Comparison of ENCODE assay signal across 16 cellular contexts in genomic region chr9:134627417-134628353, GRCh38. TPM values are rescaled to one million over a fixed set of nuclear protein-coding genes. Genes with fewer than 3 reads are reported as not detected.
DNase-seq lines count a peak whose midpoint lies in the region; ATAC-seq and TF ChIP-seq lines count a peak whose summit lies in the region.
"Had no signal": no experiment of that assay in that cellular context is flagged by ENCODE, and none has a peak within 500 bp of the region (broad histone marks: within the 10 kb centered on the region; RNA-seq: fewer than 3 reads in every experiment).

No MANE protein-coding gene starts in this region.

- 94% methylated on average over 38 of the region's 39 CpGs for WGBS in SK-N-SH (ENCODE audit: low lambda C conversion rate)
- 78% methylated on average over 37 of the region's 39 CpGs for WGBS in hepatocyte (ENCODE audit: low lambda C conversion rate, missing lambda C conversion rate)
- 87% methylated on average over 39 of the region's 39 CpGs for WGBS in smooth muscle cell (ENCODE audit: low lambda C conversion rate)

- H3K9me3 ChIP-seq in SK-N-SH, result no peaks in the 10 kb centered on the region
- no peaks in the 10 kb centered on the region for H3K9me3 ChIP-seq in hepatocyte (ENCODE audit: low read depth)
- no peaks in the 10 kb centered on the region for H3K9me3 ChIP-seq in smooth muscle cell (replicated peaks; ENCODE audit: low read depth)
- H3K9me3 ChIP-seq: body of pancreas, mucosa of descending colon had no signal

- TF ChIP-seq EP300 in SK-N-SH (IDR thresholded peaks at IDR 0.05; ENCODE audit: borderline replicate concordance in 1 of 2, low read depth in 1 of 2, low read length in 1 of 2), result no peak

- in situ Hi-C loops in KBM-7 (cut with MboI; ENCODE audit: low pct_unique_long_range_greater_than_20kb, low sequenced_read_pairs), result no loop called here

- TF ChIP-seq RAD21 in SK-N-SH (IDR thresholded peaks at IDR 0.05; ENCODE audit: low read length), result no peak

- DNase-seq in SK-N-SH (no peak), NB4 (ENCODE audit: low read depth) (peak; percentile 41), hepatocyte (ENCODE audit: low spot score) (no peak), smooth muscle cell (lab: John Stamatoyannopoulos, UW; ENCODE audit: unreplicated experiment) (no peak), KBM-7 (no peak)
- DNase-seq: activated CD4-positive, alpha-beta T cell treated with anti-CD3 and anti-CD28 coated beads, Interleukin-2, amount 10 ng/mL, durations not matched to agents 24 days and 14 days; cortex of kidney; kidney glomerular epithelial cell; NCI-H69; PC-9; stimulated activated CD4-positive, alpha-beta T cell treated with anti-CD3 and anti-CD28 coated beads, Interleukin-2, amount 100 ng/mL, for 48 hours had no signal

- CTCF ChIA-PET in SK-N-SH (lab: Yijun Ruan, JAX), result no interaction called here

- H2AFZ ChIP-seq in SK-N-SH (ENCODE audit: low read depth) (no peak overlapping the region), hepatocyte (no peak overlapping the region), smooth muscle cell (ENCODE audit: low read depth) (no peak overlapping the region)
- H2AFZ ChIP-seq: PC-9 had no signal

- H3K4me1 ChIP-seq in SK-N-SH (ENCODE audit: control insufficient read depth in 1 of 2, insufficient read depth in 2 of 2, low read depth in 1 of 2, low read length in 1 of 2), result peaks cover 0 to 32% of the 10 kb centered on the region in 2 experiments; a peak in 3 of 4 replicates
- peaks cover 31% of the 10 kb centered on the region for H3K4me1 ChIP-seq in hepatocyte (ENCODE audit: insufficient read depth)
- H3K4me1 ChIP-seq in smooth muscle cell (ENCODE audit: low read depth), result peaks cover 43% of the 10 kb centered on the region
- H3K4me1 ChIP-seq: body of pancreas had no signal

- H3K27me3 ChIP-seq in SK-N-SH (ENCODE audit: insufficient read depth), result no peaks in the 10 kb centered on the region
- no peaks in the 10 kb centered on the region for H3K27me3 ChIP-seq in hepatocyte
- H3K27me3 ChIP-seq in smooth muscle cell (ENCODE audit: low read depth), result no peaks in the 10 kb centered on the region
- H3K27me3 ChIP-seq: body of pancreas had no signal

- H3K9ac ChIP-seq in SK-N-SH, result 0 out of 2 replicates have a peak overlapping the region, but pooled peaks have one; percentile 18
- H3K9ac ChIP-seq in smooth muscle cell (ENCODE audit: low read depth), result peak overlapping the region; percentile 70

- H3F3A ChIP-seq in SK-N-SH (replicated peaks; ENCODE audit: insufficient read depth), result peaks cover 18% of the 10 kb centered on the region
- peaks cover 33% of the 10 kb centered on the region for H3F3A ChIP-seq in smooth muscle cell (ENCODE audit: low read depth)

- ATAC-seq in SK-N-SH treated with all-trans-retinoic acid at 6 μM for 48 hours (no peak), GM19328 (IDR thresholded peaks at IDR 0.05; ENCODE audit: unreplicated experiment) (no peak)
- no peak for ATAC-seq in activated CD4-positive, CD25-positive, alpha-beta regulatory T cell treated with anti-CD3 and anti-CD28 coated beads, Interleukin-2, amount 50 U/mL, for 24 hours
- ATAC-seq: body of pancreas, mucosa of descending colon had no signal

- H3K9me2 ChIP-seq in SK-N-SH (no peaks in the 10 kb centered on the region), hepatocyte (replicated peaks; ENCODE audit: insufficient read depth) (no peaks in the 10 kb centered on the region)

- TF ChIP-seq CTCF in SK-N-SH (IDR thresholded peaks at IDR 0.05) (no peak), NB4 (IDR thresholded peaks at IDR 0.05; ENCODE audit: low read depth, low read length) (no peak), hepatocyte (IDR thresholded peaks at IDR 0.05; ENCODE audit: poor library complexity) (no peak), smooth muscle cell (IDR thresholded peaks at IDR 0.05; ENCODE audit: borderline replicate concordance, insufficient read depth, poor library complexity, severe bottlenecking) (no peak)

- H4K20me1 ChIP-seq in SK-N-SH (ENCODE audit: insufficient read depth) (no peaks in the 10 kb centered on the region), hepatocyte (ENCODE audit: insufficient read depth, poor library complexity, severe bottlenecking) (no peaks in the 10 kb centered on the region), smooth muscle cell (ENCODE audit: low read depth) (no peaks in the 10 kb centered on the region)

- H3K36me3 ChIP-seq in SK-N-SH (replicated peaks in 1 of 2; ENCODE audit: control insufficient read depth in 1 of 2, insufficient read depth in 2 of 2, low read length in 1 of 2) (no peaks in the 10 kb centered on the region), hepatocyte (replicated peaks; ENCODE audit: insufficient read depth, low read depth) (no peaks in the 10 kb centered on the region), smooth muscle cell (ENCODE audit: low read depth) (no peaks in the 10 kb centered on the region)

- H3K4me3 ChIP-seq in SK-N-SH (ENCODE audit: low read depth in 2 of 2, low read length in 1 of 2), result no peak overlapping the region
- H3K4me3 ChIP-seq in NB4 (ENCODE audit: low read depth, low read length), result no peak overlapping the region
- no peak overlapping the region for H3K4me3 ChIP-seq in hepatocyte
- no peak overlapping the region for H3K4me3 ChIP-seq in smooth muscle cell
- H3K4me3 ChIP-seq: body of pancreas, mucosa of descending colon, PC-9 had no signal

- no peak for TF ChIP-seq POLR2A in NB4 (IDR thresholded peaks at IDR 0.05; ENCODE audit: extremely low read depth, insufficient read length)

- H3K79me2 ChIP-seq in SK-N-SH (ENCODE audit: insufficient read depth), result no peaks in the 10 kb centered on the region
- H3K79me2 ChIP-seq in hepatocyte, result no peaks in the 10 kb centered on the region
- H3K79me2 ChIP-seq in smooth muscle cell (ENCODE audit: low read depth), result peaks cover 14% of the 10 kb centered on the region

- POLR2A ChIA-PET in SK-N-SH (lab: Yijun Ruan, JAX), result no interaction called here

- H3K27ac ChIP-seq in SK-N-SH (ENCODE audit: low read depth in 2 of 2, low read length in 1 of 2) (no peak overlapping the region; a peak in 1 of 4 replicates), hepatocyte (peak overlapping the region; percentile 86), smooth muscle cell (ENCODE audit: low read depth) (peak overlapping the region; percentile 98)
- H3K27ac ChIP-seq: body of pancreas, PC-9 had no signal

- no peak overlapping the region for H3K4me2 ChIP-seq in SK-N-SH
- H3K4me2 ChIP-seq in hepatocyte, result no peak overlapping the region
- H3K4me2 ChIP-seq in smooth muscle cell, result peak overlapping the region; percentile 77
- H3K4me2 ChIP-seq: PC-9 had no signal

TF ChIP-seq in SK-N-SH, 30 proteins besides CTCF, POLR2A, EP300 and RAD21 (continues in another document):
- TF ChIP-seq MXI1 (IDR thresholded peaks at IDR 0.05; ENCODE audit: low read depth, low read length) (no peak), TEAD4 (IDR thresholded peaks at IDR 0.05; ENCODE audit: borderline replicate concordance, insufficient read depth) (no peak)

TF ChIP-seq in SK-N-SH treated with all-trans-retinoic acid at 6 μM for 48 hours, 23 proteins besides CTCF, POLR2A, EP300 and RAD21:
- no peak for TF ChIP-seq TOX (CRISPR knock-in tag; IDR thresholded peaks at IDR 0.05; ENCODE audit: borderline replicate concordance)
- TF ChIP-seq ZNF70 (CRISPR knock-in tag; IDR thresholded peaks at IDR 0.05), result no peak
- no peak for TF ChIP-seq ZNF565 (CRISPR knock-in tag; conservative IDR thresholded peaks at IDR 0.05; ENCODE audit: low read depth)
- TF ChIP-seq GLIS3 (CRISPR knock-in tag; IDR thresholded peaks at IDR 0.05), result no peak
- no peak for TF ChIP-seq CSDC2 (CRISPR knock-in tag; IDR thresholded peaks at IDR 0.05)
- no peak for TF ChIP-seq ZFP3 (CRISPR knock-in tag; IDR thresholded peaks at IDR 0.05)

RNA-seq across cellular contexts. Expression of gene COL5A1, which starts 13.9 kb away (rescaled TPM):
- 26.4 and 73.8 TPM in 2 replicates for polyA plus RNA-seq in SK-N-SH (2012; rRNA removed)
- polyA plus RNA-seq in SK-N-SH (2012; cell fraction: cytosol; rRNA removed), result 37.9 and 52.7 TPM in 2 replicates
- polyA plus RNA-seq in SK-N-SH (2012; cell fraction: nucleus; rRNA removed), result 131 and 166 TPM in 2 replicates
- 163 and 342 TPM in 2 replicates for total RNA-seq in hepatocyte
- polyA plus RNA-seq in hepatocyte, result 347 and 371 TPM in 2 replicates
- 1,084 and 1,167 TPM in 2 replicates for total RNA-seq in smooth muscle cell
- 1,100 and 1,443 TPM in 2 replicates for polyA plus RNA-seq in smooth muscle cell
- total RNA-seq: activated CD4-positive, alpha-beta T cell treated with anti-CD3 and anti-CD28 coated beads, Interleukin-2, amount 10 ng/mL, durations not matched to agents 24 days and 14 days had no signal

Comparison
In these comparisons a context has a peak if more than half of its experiments do, and no peak if none do; other contexts are left out.
1. H3K27ac ChIP-seq: peak in hepatocyte (single experiment) and smooth muscle cell (single experiment); none in SK-N-SH (0 of 2).